In the genomic region with DNA sequence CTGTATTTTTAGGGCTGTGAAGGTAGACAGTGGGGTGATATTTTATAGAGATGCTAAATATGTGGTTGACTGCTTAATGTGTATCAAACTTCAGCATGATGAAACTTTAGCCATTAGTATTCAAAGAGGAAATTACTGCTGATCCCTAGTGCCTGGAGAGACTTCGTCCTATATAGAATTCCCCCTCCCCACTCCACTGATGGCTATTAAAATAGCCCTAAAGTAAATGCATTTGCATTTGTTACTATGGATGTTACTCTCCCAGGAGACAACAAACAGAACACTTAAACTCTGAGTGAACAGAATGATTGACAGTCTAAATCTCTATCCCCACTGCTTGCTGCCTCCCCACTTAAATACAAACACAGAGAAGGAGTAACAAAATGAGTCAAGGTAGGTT, we compare ENCODE assay signal across 24 cellular contexts. TPM values are rescaled to one million over a fixed set of nuclear protein-coding genes. Genes with fewer than 3 reads are reported as not detected.
"Had no signal": no experiment of that assay in that cellular context is flagged by ENCODE, and none has a peak within 500 bp of the region (broad histone marks: within the 10 kb centered on the region; RNA-seq: fewer than 3 reads in every experiment).

No MANE protein-coding gene starts in this region.

- H3K4me1 Mint-ChIP-seq: central memory CD8-positive, alpha-beta T cell; naive B cell; stimulated activated memory B cell treated with anti-CD40 and anti-IgM and Interleukin-4, amounts not matched to agents 10 μg/mL and 1 μg/mL and 100 μg/mL, for 72 hours; stimulated activated naive CD8-positive, alpha-beta T cell treated with anti-CD3 and anti-CD28 coated beads, Interleukin-15, amount 100 ng/mL, for 72 hours had no signal

- H3K27me3 Mint-ChIP-seq: activated naive CD8-positive, alpha-beta T cell; central memory CD8-positive, alpha-beta T cell; dendritic cell treated with granulocyte-macrophage colony-stimulating factor and Interleukin-4, amounts not matched to agents 40 ng/mL and 50 ng/mL, for 4 days; naive B cell; stimulated activated memory B cell treated with anti-CD40 and anti-IgM and Interleukin-4, amounts not matched to agents 10 μg/mL and 1 μg/mL and 100 μg/mL, for 72 hours; stimulated activated naive CD8-positive, alpha-beta T cell treated with anti-CD3 and anti-CD28 coated beads, Interleukin-15, amount 100 ng/mL, for 72 hours; type B pancreatic cell had no signal

- H3K36me3 Mint-ChIP-seq: activated naive CD8-positive, alpha-beta T cell; mesothelial cell of epicardium; naive B cell; stimulated activated memory B cell treated with anti-CD40 and anti-IgM and Interleukin-4, amounts not matched to agents 10 μg/mL and 1 μg/mL and 100 μg/mL, for 72 hours had no signal

- ATAC-seq: activated T-cell treated with anti-CD3 and anti-CD28 coated beads, Interleukin-2, amount 50 U/mL, for 72 hours; foreskin keratinocyte; heart right ventricle; psoas muscle; stimulated activated memory B cell treated with anti-CD40 and anti-IgM and Interleukin-4, amounts not matched to agents 10 μg/mL and 1 μg/mL and 100 μg/mL, for 72 hours; stimulated activated naive CD8-positive, alpha-beta T cell treated with anti-CD3 and anti-CD28 coated beads, Interleukin-15, amount 100 ng/mL, for 72 hours had no signal

- H3K27ac Mint-ChIP-seq: activated naive CD8-positive, alpha-beta T cell; activated T-cell treated with anti-CD3 and anti-CD28 coated beads, Interleukin-2, amount 50 U/mL, for 72 hours; dendritic cell treated with granulocyte-macrophage colony-stimulating factor and Interleukin-4, amounts not matched to agents 40 ng/mL and 50 ng/mL, for 4 days; mesothelial cell of epicardium; nephron progenitor cell; stimulated activated memory B cell treated with anti-CD40 and anti-IgM and Interleukin-4, amounts not matched to agents 10 μg/mL and 1 μg/mL and 100 μg/mL, for 72 hours; type B pancreatic cell had no signal

- H3K9me3 Mint-ChIP-seq: nephron progenitor cell, type B pancreatic cell had no signal

- DNase-seq: activated CD4-positive, alpha-beta T cell treated with anti-CD3 and anti-CD28 coated beads for 4 hours; activated CD4-positive, alpha-beta T cell treated with anti-CD3 and anti-CD28 coated beads, Interleukin-2, amount 50 U/mL, for 4 hours; activated CD4-positive, CD25-positive, alpha-beta regulatory T cell; activated naive CD4-positive, alpha-beta T cell treated with Interleukin-2 at 50 U/mL for 16 hours; activated T-cell treated with anti-CD3 and anti-CD28 coated beads for 4 hours; activated T-cell treated with anti-CD3 and anti-CD28 coated beads, Interleukin-2, amount 50 U/mL, for 72 hours; anterior cingulate cortex; foreskin keratinocyte; heart right ventricle; naive B cell; nephron progenitor cell; nucleus accumbens; psoas muscle; stimulated activated CD4-positive, alpha-beta T cell treated with anti-CD3 and anti-CD28 coated beads, Interleukin-1b, Interleukin-23, amount 100 ng/mL, for 48 hours; stimulated activated CD4-positive, alpha-beta T cell treated with anti-CD3 and anti-CD28 coated beads, Interleukin-4, amount 100 ng/mL, for 4 hours; stimulated activated CD8-positive, alpha-beta memory T cell treated with anti-CD3 and anti-CD28 coated beads, Interleukin-4, amount 100 ng/mL, for 48 hours; stimulated activated naive CD8-positive, alpha-beta T cell treated with anti-CD3 and anti-CD28 coated beads, Interleukin-15, amount 100 ng/mL, for 72 hours; substantia nigra had no signal

- H3K4me3 Mint-ChIP-seq: activated naive CD8-positive, alpha-beta T cell; activated T-cell treated with anti-CD3 and anti-CD28 coated beads, Interleukin-2, amount 50 U/mL, for 72 hours; central memory CD8-positive, alpha-beta T cell; dendritic cell treated with granulocyte-macrophage colony-stimulating factor and Interleukin-4, amounts not matched to agents 40 ng/mL and 50 ng/mL, for 4 days; mesothelial cell of epicardium; naive B cell; nephron progenitor cell; stimulated activated memory B cell treated with anti-CD40 and anti-IgM and Interleukin-4, amounts not matched to agents 10 μg/mL and 1 μg/mL and 100 μg/mL, for 72 hours; stimulated activated naive CD8-positive, alpha-beta T cell treated with anti-CD3 and anti-CD28 coated beads, Interleukin-15, amount 100 ng/mL, for 72 hours; type B pancreatic cell had no signal

RNA-seq across cellular contexts. Expression of a gene that starts 39.1 kb away (rescaled TPM):
- total RNA-seq: activated T-cell treated with anti-CD3 and anti-CD28 coated beads, Interleukin-2, amount 50 U/mL, for 72 hours had no signal
